ENCODE assay signal across 10 cellular contexts in the genomic region with DNA sequence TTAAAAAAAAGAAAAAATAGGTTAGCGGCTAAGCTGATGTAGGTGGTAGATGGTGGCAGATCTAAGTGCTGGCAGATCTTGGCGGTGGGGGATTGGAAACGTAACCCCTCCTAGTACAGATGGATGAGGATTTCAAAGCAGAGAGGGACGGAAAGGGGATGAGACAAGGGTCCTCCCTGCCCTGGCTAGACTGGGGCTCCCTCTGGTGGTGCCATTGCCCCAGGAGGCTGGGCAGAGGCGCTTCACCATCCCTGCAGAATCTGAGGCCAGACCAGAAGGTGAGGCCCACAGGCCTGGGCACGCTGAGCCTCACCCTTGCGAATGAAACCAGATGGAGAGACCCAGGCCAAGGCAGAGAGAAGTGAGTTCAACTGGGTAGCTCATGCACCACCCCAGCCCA. TPM values are rescaled to one million over a fixed set of nuclear protein-coding genes. Genes with fewer than 3 reads are reported as not detected.
A peak's percentile ranks its signal among the peaks of the same experiment; 100 is the strongest.
DNase-seq lines count a peak whose midpoint lies in the region; ATAC-seq, FAIRE-seq and TF ChIP-seq lines count a peak whose summit lies in the region.
"Had no signal": no experiment of that assay in that cellular context is flagged by ENCODE, and none has a peak within 500 bp of the region (broad histone marks: within the 10 kb centered on the region; RNA-seq: fewer than 3 reads in every experiment).

No MANE protein-coding gene starts in this region.

- no peaks in the 10 kb centered on the region for H3K36me3 ChIP-seq in heart right ventricle
- no peaks in the 10 kb centered on the region for H3K36me3 ChIP-seq in H1 (ENCODE audit: control insufficient read depth in 2 of 4, insufficient read depth in 4 of 4, low read length in 3 of 4)
- H3K36me3 ChIP-seq in upper lobe of right lung = no peaks in the 10 kb centered on the region
- H3K36me3 ChIP-seq in lower lobe of right lung = no peaks in the 10 kb centered on the region

- ATAC-seq in heart right ventricle (no peak), Right ventricle myocardium inferior (no peak), upper lobe of right lung (no peak), GM21723 (IDR thresholded peaks at IDR 0.05; ENCODE audit: unreplicated experiment) (no peak), lower lobe of right lung (no peak)

- H2BK12ac ChIP-seq in H1 (ENCODE audit: low read depth, low read length) = no peak overlapping the region

- H4K5ac ChIP-seq in H1 (ENCODE audit: insufficient read length, low read depth, low read length) = no peak overlapping the region

- H3K18ac ChIP-seq in H1 (ENCODE audit: extremely low read depth, low read length) = no peak overlapping the region

- H3K56ac ChIP-seq in H1 (replicated peaks; ENCODE audit: insufficient read length, low read depth, low read length) = no peak overlapping the region

- H2BK5ac ChIP-seq in H1 (ENCODE audit: low read depth, low read length) = no peak overlapping the region

- DNase-seq in heart right ventricle (no peak), Right ventricle myocardium inferior (ENCODE audit: missing footprints) (no peak), NB4 (ENCODE audit: low read depth) (peak; percentile 33), H1 (ENCODE audit: low read depth in 1 of 2, low spot score in 2 of 2) (peak in 1 of 2 experiments; percentile 92), upper lobe of right lung (no peak), lower lobe of right lung (no peak), retina (no peak)
- DNase-seq: effector CD8-positive, alpha-beta T cell; NCI-H1105 had no signal

- H3K79me2 ChIP-seq in H1 (ENCODE audit: control insufficient read depth in 1 of 2, insufficient read depth in 2 of 2, low read length in 2 of 2) = no peaks in the 10 kb centered on the region

- H3K4ac ChIP-seq in H1 (replicated peaks; ENCODE audit: insufficient read length, low read depth, low read length) = no peak overlapping the region

- no peaks in the 10 kb centered on the region for H3K79me1 ChIP-seq in H1 (ENCODE audit: low read depth, low read length)

- H2BK120ac ChIP-seq in H1 (replicated peaks; ENCODE audit: low read depth, low read length) = no peak overlapping the region

- TF ChIP-seq CTCF in heart right ventricle (IDR thresholded peaks at IDR 0.05) = peak in 7 of 9 donors; percentile 5 to 39 (median 32)
- TF ChIP-seq CTCF in NB4 (IDR thresholded peaks at IDR 0.05; ENCODE audit: low read depth, low read length) = peak; percentile 74
- TF ChIP-seq CTCF in H1 (IDR thresholded peaks at IDR 0.05; ENCODE audit: control extremely low read depth in 1 of 3, insufficient read depth in 1 of 3, low read depth in 1 of 3, low read length in 3 of 3) = peak; percentile 82 to 91 (median 91)
- TF ChIP-seq CTCF in upper lobe of right lung (IDR thresholded peaks at IDR 0.05) = peak; percentile 25
- no peak for TF ChIP-seq CTCF in lower lobe of right lung (IDR thresholded peaks at IDR 0.05)

- no peaks in the 10 kb centered on the region for H3K23me2 ChIP-seq in H1 (ENCODE audit: low read depth, low read length)

- TF ChIP-seq EP300 in H1 (IDR thresholded peaks at IDR 0.05; ENCODE audit: borderline replicate concordance in 1 of 2, low read depth in 2 of 2, low read length in 2 of 2) = no peak

- no peak overlapping the region for H2AFZ ChIP-seq in H1 (ENCODE audit: low read length)

- no peak overlapping the region for H3K4me3 ChIP-seq in heart right ventricle
- H3K4me3 ChIP-seq in NB4 (ENCODE audit: low read depth, low read length) = no peak overlapping the region
- no peak overlapping the region for H3K4me3 ChIP-seq in H1 (ENCODE audit: extremely low read depth in 1 of 4, insufficient read depth in 2 of 4, low read depth in 3 of 4, low read length in 4 of 4)
- no peak overlapping the region for H3K4me3 ChIP-seq in upper lobe of right lung
- no peak overlapping the region for H3K4me3 ChIP-seq in lower lobe of right lung

- POLR2A ChIA-PET in H1 (lab: Charles Lee; ENCODE audit: partially characterized antibody) = no interaction called here

- TF ChIP-seq RAD21 in H1 (IDR thresholded peaks at IDR 0.05 in 1 of 2, conservative IDR thresholded peaks at IDR 0.05 in 1 of 2; ENCODE audit: low read depth in 2 of 2, low read length in 2 of 2) = peak; percentile 81 to 84

- TF ChIP-seq POLR2A in NB4 (IDR thresholded peaks at IDR 0.05; ENCODE audit: extremely low read depth, insufficient read length) (no peak), H1 (IDR thresholded peaks at IDR 0.05; ENCODE audit: control extremely low read depth in 1 of 2, low read depth in 2 of 2, low read length in 2 of 2) (no peak)

- peaks cover 0 to 7% (median 0%) of the 10 kb centered on the region in 7 donors for H3K27me3 ChIP-seq in heart right ventricle
- peaks cover 0 to 9% (median 5%) of the 10 kb centered on the region in 4 experiments; a peak in 4 of 7 replicates for H3K27me3 ChIP-seq in H1 (replicated peaks in 1 of 4; ENCODE audit: control insufficient read depth in 3 of 4, extremely low read depth in 1 of 4, insufficient read depth in 3 of 4, low read length in 3 of 4)
- no peaks in the 10 kb centered on the region for H3K27me3 ChIP-seq in upper lobe of right lung
- H3K27me3 ChIP-seq in lower lobe of right lung (ENCODE audit: low read depth) = no peaks in the 10 kb centered on the region

- no peak overlapping the region for H2BK20ac ChIP-seq in H1 (ENCODE audit: low read length)

- FAIRE-seq in H1 (lab: Jason Lieb, UNC) = no peak

- no peak overlapping the region for H3K23ac ChIP-seq in H1 (ENCODE audit: insufficient read length)

- H3K9me3 ChIP-seq in heart right ventricle = no peaks in the 10 kb centered on the region
- no peaks in the 10 kb centered on the region for H3K9me3 ChIP-seq in H1 (ENCODE audit: insufficient read depth in 2 of 2, low read depth in 1 of 2, low read length in 1 of 2)
- no peaks in the 10 kb centered on the region for H3K9me3 ChIP-seq in upper lobe of right lung
- H3K9me3 ChIP-seq in lower lobe of right lung = no peaks in the 10 kb centered on the region

- H3K4me1 ChIP-seq in heart right ventricle = peaks cover 0 to 27% (median 17%) of the 10 kb centered on the region in 9 donors
- peaks cover 0 to 2% (median 0%) of the 10 kb centered on the region in 4 experiments; a peak in 2 of 7 replicates for H3K4me1 ChIP-seq in H1 (replicated peaks in 1 of 4; ENCODE audit: control insufficient read depth in 3 of 4, insufficient read depth in 4 of 4, low read length in 3 of 4)
- peaks cover 12% of the 10 kb centered on the region for H3K4me1 ChIP-seq in upper lobe of right lung
- H3K4me1 ChIP-seq in lower lobe of right lung = peaks cover 12% of the 10 kb centered on the region

- no peak overlapping the region for H2BK15ac ChIP-seq in H1 (ENCODE audit: low read length)

- H3K27ac ChIP-seq in heart right ventricle = no peak overlapping the region
- H3K27ac ChIP-seq in H1 (ENCODE audit: low read depth, low read length) = no peak overlapping the region
- H3K27ac ChIP-seq in upper lobe of right lung = no peak overlapping the region
- H3K27ac ChIP-seq in lower lobe of right lung = no peak overlapping the region

- H4K20me1 ChIP-seq in H1 (replicated peaks in 1 of 2; ENCODE audit: control insufficient read depth in 1 of 2, insufficient read depth in 2 of 2, low read length in 2 of 2) = no peaks in the 10 kb centered on the region

- no peak overlapping the region for H3K4me2 ChIP-seq in H1 (ENCODE audit: insufficient read depth in 1 of 2, low read depth in 2 of 2, low read length in 2 of 2)

- H4K8ac ChIP-seq in H1 (ENCODE audit: extremely low read depth, insufficient read depth, low read length) = no peak overlapping the region

- 90% methylated on average over 7 of the region's 7 CpGs for WGBS in heart right ventricle, 2 donors
- 79% methylated on average over 7 of the region's 7 CpGs; no CpG with 5 or more reads in 1 of the 2 experiments for WGBS in H1 (ENCODE audit: extremely low coverage in 1 of 2, insufficient coverage in 1 of 2, insufficient read length in 1 of 2, insufficient replicate concordance in 2 of 2, low coverage in 1 of 2, low lambda C conversion rate in 2 of 2, missing lambda C conversion rate in 1 of 2), 2 experiments

- CTCF ChIA-PET in H1 (lab: Charles Lee; ENCODE audit: partially characterized antibody) = interaction anchor here (0.6 to 2.3 kb wide), 35 partner anchors 9 to 506 kb away, joined by 3 to 15 read pairs (median 4); a partner anchor contains a TSS

- H3K14ac ChIP-seq in H1 (ENCODE audit: insufficient read length) = no peak overlapping the region

- H4K91ac ChIP-seq in H1 (replicated peaks; ENCODE audit: insufficient read length, low read length) = no peak overlapping the region

- H2AK5ac ChIP-seq in H1 (ENCODE audit: low read depth, low read length) = no peak overlapping the region

- H3K9ac ChIP-seq in H1 (replicated peaks in 1 of 4; ENCODE audit: extremely low read depth in 1 of 4, low read depth in 3 of 4, low read length in 3 of 4) = no peak overlapping the region

- intact Hi-C loops in heart right ventricle (cut with DNase I) = loop anchor here in 6 of 10 donors (5.0 to 10.0 kb wide), 4 partner anchors 109 to 502 kb away; a partner anchor contains a TSS
- intact Hi-C loops in Right ventricle myocardium inferior (cut with DNase I) = no loop called here
- intact Hi-C loops in upper lobe of right lung (cut with DNase I) = loop anchor here (10.0 kb wide), 2 partner anchors 112 to 202 kb away; a partner anchor contains a TSS
- intact Hi-C loops in lower lobe of right lung (cut with DNase I) = loop anchor here (10.0 kb wide), 1 partner anchor 202 kb away; a partner anchor contains a TSS

RNA-seq across cellular contexts. Expression of a gene that starts 7.0 kb away (rescaled TPM):
- 10 to 100 TPM in 9 of 10 donors, 1 to 10 TPM in 1; 4.8 to 34.9 (median 19.2) TPM for total RNA-seq in heart right ventricle
- polyA plus RNA-seq in heart right ventricle = 10 to 100 TPM in 1 of 2 donors, 1 to 10 TPM in 1; 3.3 to 18.2 TPM
- total RNA-seq in Right ventricle myocardium inferior = 18.7 TPM
- 17.0 and 20.2 TPM in 2 replicates for total RNA-seq in H1 (2021; fragmentation: NEBNext Ultra II Directional; extraction: Animal tissue kit (Norgen Biotek cat#: 25700))
- 4.8 and 7.6 TPM in 2 replicates for polyA plus RNA-seq in H1 (2011; rRNA removed)
- polyA plus RNA-seq in H1 (2011; cell fraction: cytosol; rRNA removed) = 4.3 TPM
- polyA plus RNA-seq in H1 (2011; cell fraction: nucleus; rRNA removed) = 14.4 TPM
- 6.7 to 8.7 TPM (median 7.6 TPM) in 4 replicates for polyA plus RNA-seq in H1 (2012, experiment 1 of 2)
- polyA plus RNA-seq in H1 (2012, experiment 2 of 2) = 5.8 TPM
- polyA plus RNA-seq in H1 (2013, experiment 1 of 2) = 5.4 TPM
- polyA plus RNA-seq in H1 (2013, experiment 2 of 2) = 5.0 TPM
- 5.3 and 6.3 TPM in 2 replicates for polyA minus RNA-seq in H1 (2011; rRNA and poly(A)+ RNA removed)
- polyA minus RNA-seq in H1 (2011; cell fraction: cytosol; rRNA and poly(A)+ RNA removed) = 7.0 TPM
- 8.2 TPM for polyA minus RNA-seq in H1 (2011; cell fraction: nucleus; rRNA and poly(A)+ RNA removed)
- total RNA-seq in upper lobe of right lung = 7.1 TPM
- total RNA-seq in lower lobe of right lung = 7.6 TPM

RNA-seq across cellular contexts. Expression of a gene that starts 44.9 kb away (rescaled TPM):
- total RNA-seq in heart right ventricle (10 to 100 TPM; 18.1 to 47.3 (median 22.5) TPM), Right ventricle myocardium inferior (21.0 TPM), upper lobe of right lung (47.7 TPM), lower lobe of right lung (45.3 TPM)
- polyA plus RNA-seq in heart right ventricle (10 to 100 TPM in 1 of 2 donors, 1 to 10 TPM in 1; 8.4 to 13.0 TPM), H1 (2011; rRNA removed) (14.4 and 20.0 TPM in 2 replicates)
- 70.1 and 72.2 TPM in 2 replicates for total RNA-seq in H1 (2021; fragmentation: NEBNext Ultra II Directional; extraction: Animal tissue kit (Norgen Biotek cat#: 25700))
- polyA plus RNA-seq in H1 (2011; cell fraction: cytosol; rRNA removed) = 19.3 TPM
- 14.6 TPM for polyA plus RNA-seq in H1 (2011; cell fraction: nucleus; rRNA removed)
- 13.3 to 25.2 TPM (median 17.0 TPM) in 4 replicates for polyA plus RNA-seq in H1 (2012, experiment 1 of 2)
- 3.4 TPM for polyA plus RNA-seq in H1 (2012, experiment 2 of 2)
- polyA plus RNA-seq in H1 (2013, experiment 1 of 2) = 34.3 TPM
- polyA plus RNA-seq in H1 (2013, experiment 2 of 2) = 37.9 TPM
- 41.1 and 46.5 TPM in 2 replicates for polyA minus RNA-seq in H1 (2011; rRNA and poly(A)+ RNA removed)
- 37.1 TPM for polyA minus RNA-seq in H1 (2011; cell fraction: cytosol; rRNA and poly(A)+ RNA removed)
- 41.8 TPM for polyA minus RNA-seq in H1 (2011; cell fraction: nucleus; rRNA and poly(A)+ RNA removed)
